ENCODE assay signal across 12 cellular contexts in the genomic region with DNA sequence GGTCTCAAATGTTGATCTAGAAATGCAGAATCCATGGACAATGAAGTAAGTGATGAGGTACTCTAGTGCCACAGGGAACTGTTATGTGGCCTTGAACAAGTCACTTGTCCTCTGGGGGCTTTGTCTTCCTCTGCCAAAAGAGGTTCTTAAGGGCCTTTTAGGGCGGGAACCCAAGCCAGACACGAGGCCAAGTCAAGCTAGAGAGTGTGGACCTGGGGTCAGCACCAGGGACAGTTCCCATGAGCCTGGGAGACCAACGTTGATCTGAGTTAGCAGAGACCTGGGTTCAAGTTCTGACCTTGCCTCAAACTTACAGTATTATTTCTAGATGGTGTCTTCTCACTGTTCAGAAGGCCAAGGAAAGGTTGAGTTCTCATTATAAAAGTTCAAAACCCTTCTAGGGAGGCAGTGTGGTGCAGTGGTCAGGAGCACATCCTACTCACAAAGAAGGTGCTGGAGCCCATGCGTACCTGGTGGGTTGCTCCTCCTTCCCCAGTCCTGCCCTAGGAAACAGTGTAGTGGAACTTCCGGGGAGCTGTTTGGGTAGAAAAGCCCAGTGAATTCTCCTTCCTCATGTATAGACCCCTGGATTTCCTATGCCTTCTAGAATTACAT.
DNase-seq lines count a peak whose midpoint lies in the region; ATAC-seq and TF ChIP-seq lines count a peak whose summit lies in the region.
"Had no signal": no experiment of that assay in that cellular context is flagged by ENCODE, and none has a peak within 500 bp of the region (broad histone marks: within the 10 kb centered on the region; RNA-seq: fewer than 3 reads in every experiment).

No MANE protein-coding gene starts in this region.

- peak; percentile 14 for DNase-seq in EL
- peak; percentile 5 for DNase-seq in activated naive CD8-positive, alpha-beta T cell treated with anti-CD3 and anti-CD28 coated beads, Interleukin-2, amount 50 U/mL, for 24 hours
- peak; percentile 16 for DNase-seq in iris pigment epithelial cell (ENCODE audit: low read depth)
- DNase-seq in germinal center (ENCODE audit: low spot score) = no peak
- no peak for DNase-seq in activated CD8-positive, alpha-beta memory T cell treated with anti-CD3 and anti-CD28 coated beads, Interleukin-2, amount 10 ng/mL, durations not matched to agents 7 days and 5 days
- no peak for DNase-seq in activated gamma-delta T cell (lab: John Stamatoyannopoulos, UW)
- DNase-seq: natural killer cell, NCI-H1092 treated with DMSO at 0.1 percent for 48 hours had no signal

- H3K4me1 Mint-ChIP-seq in activated naive CD8-positive, alpha-beta T cell treated with anti-CD3 and anti-CD28 coated beads, Interleukin-2, amount 50 U/mL, for 24 hours = no peaks in the 10 kb centered on the region
- H3K4me1 Mint-ChIP-seq in activated CD8-positive, alpha-beta memory T cell treated with anti-CD3 and anti-CD28 coated beads, Interleukin-2, amount 10 ng/mL, durations not matched to agents 7 days and 5 days = no peaks in the 10 kb centered on the region
- H3K4me1 Mint-ChIP-seq: natural killer cell; stimulated activated effector memory CD8-positive, alpha-beta T cell treated with anti-CD3 and anti-CD28 coated beads, Interleukin-12 subunit alpha, Interleukin-12 subunit beta, amount 100 ng/mL, for 72 hours had no signal

- no peak overlapping the region for H3K4me3 Mint-ChIP-seq in activated naive CD8-positive, alpha-beta T cell treated with anti-CD3 and anti-CD28 coated beads, Interleukin-2, amount 50 U/mL, for 24 hours
- no peak overlapping the region for H3K4me3 Mint-ChIP-seq in activated CD8-positive, alpha-beta memory T cell treated with anti-CD3 and anti-CD28 coated beads, Interleukin-2, amount 10 ng/mL, durations not matched to agents 7 days and 5 days
- H3K4me3 Mint-ChIP-seq: activated T-helper 1 cell treated with anti-CD3 and anti-CD28 coated beads, Interleukin-12 subunit alpha, Interleukin-12 subunit beta, Interleukin-2, Interleukin-4 antibody, amounts not matched to agents 30 ng/mL and 10 ng/mL and 1 ng/mL, durations not matched to agents 14 hours and 24 hours and 36 hours; natural killer cell; stimulated activated effector memory CD8-positive, alpha-beta T cell treated with anti-CD3 and anti-CD28 coated beads, Interleukin-12 subunit alpha, Interleukin-12 subunit beta, amount 100 ng/mL, for 72 hours had no signal

- CTCF ChIA-PET in activated CD8-positive, alpha-beta memory T cell treated with anti-CD3 and anti-CD28 coated beads, Interleukin-2, amount 10 ng/mL, durations not matched to agents 7 days and 5 days (lab: Charles Lee) = no interaction called here

- H3K9me3 Mint-ChIP-seq in activated naive CD8-positive, alpha-beta T cell treated with anti-CD3 and anti-CD28 coated beads, Interleukin-2, amount 50 U/mL, for 24 hours = no peaks in the 10 kb centered on the region
- no peaks in the 10 kb centered on the region for H3K9me3 Mint-ChIP-seq in activated CD8-positive, alpha-beta memory T cell treated with anti-CD3 and anti-CD28 coated beads, Interleukin-2, amount 10 ng/mL, durations not matched to agents 7 days and 5 days (ENCODE audit: low read depth)
- H3K9me3 Mint-ChIP-seq: activated T-helper 1 cell treated with anti-CD3 and anti-CD28 coated beads, Interleukin-12 subunit alpha, Interleukin-12 subunit beta, Interleukin-2, Interleukin-4 antibody, amounts not matched to agents 30 ng/mL and 10 ng/mL and 1 ng/mL, durations not matched to agents 14 hours and 24 hours and 36 hours; natural killer cell; stimulated activated effector memory CD8-positive, alpha-beta T cell treated with anti-CD3 and anti-CD28 coated beads, Interleukin-12 subunit alpha, Interleukin-12 subunit beta, amount 100 ng/mL, for 72 hours had no signal

- TF ChIP-seq RAD21 in Ishikawa (IDR thresholded peaks at IDR 0.05; ENCODE audit: low read depth) = no peak

- TF ChIP-seq EP300 in Ishikawa (IDR thresholded peaks at IDR 0.05; ENCODE audit: borderline replicate concordance) = no peak

- no peak overlapping the region for H3K27ac Mint-ChIP-seq in activated naive CD8-positive, alpha-beta T cell treated with anti-CD3 and anti-CD28 coated beads, Interleukin-2, amount 50 U/mL, for 24 hours
- no peak overlapping the region for H3K27ac Mint-ChIP-seq in activated CD8-positive, alpha-beta memory T cell treated with anti-CD3 and anti-CD28 coated beads, Interleukin-2, amount 10 ng/mL, durations not matched to agents 7 days and 5 days
- H3K27ac Mint-ChIP-seq: activated T-helper 1 cell treated with anti-CD3 and anti-CD28 coated beads, Interleukin-12 subunit alpha, Interleukin-12 subunit beta, Interleukin-2, Interleukin-4 antibody, amounts not matched to agents 30 ng/mL and 10 ng/mL and 1 ng/mL, durations not matched to agents 14 hours and 24 hours and 36 hours; natural killer cell; stimulated activated effector memory CD8-positive, alpha-beta T cell treated with anti-CD3 and anti-CD28 coated beads, Interleukin-12 subunit alpha, Interleukin-12 subunit beta, amount 100 ng/mL, for 72 hours had no signal

- ATAC-seq in activated naive CD8-positive, alpha-beta T cell treated with anti-CD3 and anti-CD28 coated beads, Interleukin-2, amount 50 U/mL, for 24 hours = no peak
- ATAC-seq in activated CD8-positive, alpha-beta memory T cell treated with anti-CD3 and anti-CD28 coated beads, Interleukin-2, amount 10 ng/mL, durations not matched to agents 7 days and 5 days = no peak
- no peak for ATAC-seq in GM18502 (IDR thresholded peaks at IDR 0.05; ENCODE audit: poor library complexity, unreplicated experiment)
- ATAC-seq: natural killer cell; stimulated activated effector memory CD8-positive, alpha-beta T cell treated with anti-CD3 and anti-CD28 coated beads, Interleukin-12 subunit alpha, Interleukin-12 subunit beta, amount 100 ng/mL, for 72 hours had no signal

- peaks cover 9% of the 10 kb centered on the region for H3K27me3 Mint-ChIP-seq in activated naive CD8-positive, alpha-beta T cell treated with anti-CD3 and anti-CD28 coated beads, Interleukin-2, amount 50 U/mL, for 24 hours
- H3K27me3 Mint-ChIP-seq in activated CD8-positive, alpha-beta memory T cell treated with anti-CD3 and anti-CD28 coated beads, Interleukin-2, amount 10 ng/mL, durations not matched to agents 7 days and 5 days = peaks cover 3% of the 10 kb centered on the region

- H3K36me3 Mint-ChIP-seq in activated naive CD8-positive, alpha-beta T cell treated with anti-CD3 and anti-CD28 coated beads, Interleukin-2, amount 50 U/mL, for 24 hours (ENCODE audit: low read depth) = no peaks in the 10 kb centered on the region
- H3K36me3 Mint-ChIP-seq in activated CD8-positive, alpha-beta memory T cell treated with anti-CD3 and anti-CD28 coated beads, Interleukin-2, amount 10 ng/mL, durations not matched to agents 7 days and 5 days = no peaks in the 10 kb centered on the region
- H3K36me3 Mint-ChIP-seq: natural killer cell; stimulated activated effector memory CD8-positive, alpha-beta T cell treated with anti-CD3 and anti-CD28 coated beads, Interleukin-12 subunit alpha, Interleukin-12 subunit beta, amount 100 ng/mL, for 72 hours had no signal

TF ChIP-seq in Ishikawa, 13 proteins besides CTCF, POLR2A, EP300 and RAD21:
- TF ChIP-seq TAF1 (IDR thresholded peaks at IDR 0.05; ENCODE audit: low read depth) = no peak
- TF ChIP-seq EGR1 (IDR thresholded peaks at IDR 0.05) = no peak
- TF ChIP-seq, protein P1, sequence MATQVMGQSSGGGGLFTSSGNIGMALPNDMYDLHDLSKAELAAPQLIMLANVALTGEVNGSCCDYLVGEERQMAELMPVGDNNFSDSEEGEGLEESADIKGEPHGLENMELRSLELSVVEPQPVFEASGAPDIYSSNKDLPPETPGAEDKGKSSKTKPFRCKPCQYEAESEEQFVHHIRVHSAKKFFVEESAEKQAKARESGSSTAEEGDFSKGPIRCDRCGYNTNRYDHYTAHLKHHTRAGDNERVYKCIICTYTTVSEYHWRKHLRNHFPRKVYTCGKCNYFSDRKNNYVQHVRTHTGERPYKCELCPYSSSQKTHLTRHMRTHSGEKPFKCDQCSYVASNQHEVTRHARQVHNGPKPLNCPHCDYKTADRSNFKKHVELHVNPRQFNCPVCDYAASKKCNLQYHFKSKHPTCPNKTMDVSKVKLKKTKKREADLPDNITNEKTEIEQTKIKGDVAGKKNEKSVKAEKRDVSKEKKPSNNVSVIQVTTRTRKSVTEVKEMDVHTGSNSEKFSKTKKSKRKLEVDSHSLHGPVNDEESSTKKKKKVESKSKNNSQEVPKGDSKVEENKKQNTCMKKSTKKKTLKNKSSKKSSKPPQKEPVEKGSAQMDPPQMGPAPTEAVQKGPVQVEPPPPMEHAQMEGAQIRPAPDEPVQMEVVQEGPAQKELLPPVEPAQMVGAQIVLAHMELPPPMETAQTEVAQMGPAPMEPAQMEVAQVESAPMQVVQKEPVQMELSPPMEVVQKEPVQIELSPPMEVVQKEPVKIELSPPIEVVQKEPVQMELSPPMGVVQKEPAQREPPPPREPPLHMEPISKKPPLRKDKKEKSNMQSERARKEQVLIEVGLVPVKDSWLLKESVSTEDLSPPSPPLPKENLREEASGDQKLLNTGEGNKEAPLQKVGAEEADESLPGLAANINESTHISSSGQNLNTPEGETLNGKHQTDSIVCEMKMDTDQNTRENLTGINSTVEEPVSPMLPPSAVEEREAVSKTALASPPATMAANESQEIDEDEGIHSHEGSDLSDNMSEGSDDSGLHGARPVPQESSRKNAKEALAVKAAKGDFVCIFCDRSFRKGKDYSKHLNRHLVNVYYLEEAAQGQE (IDR thresholded peaks at IDR 0.05; ENCODE audit: low read depth) = peak; percentile 92

Comparison
In these comparisons a context has a peak if more than half of its experiments do, and no peak if none do; other contexts are left out.
1. DNase-seq: peak in EL (single experiment), activated naive CD8-positive, alpha-beta T cell treated with anti-CD3 and anti-CD28 coated beads, Interleukin-2, amount 50 U/mL, for 24 hours (single experiment) and iris pigment epithelial cell (single experiment); none in germinal center (single experiment), activated CD8-positive, alpha-beta memory T cell treated with anti-CD3 and anti-CD28 coated beads, Interleukin-2, amount 10 ng/mL, durations not matched to agents 7 days and 5 days (single experiment) and activated gamma-delta T cell (single experiment).